19 cellular contexts compared by ENCODE assay signal in the genomic region with DNA sequence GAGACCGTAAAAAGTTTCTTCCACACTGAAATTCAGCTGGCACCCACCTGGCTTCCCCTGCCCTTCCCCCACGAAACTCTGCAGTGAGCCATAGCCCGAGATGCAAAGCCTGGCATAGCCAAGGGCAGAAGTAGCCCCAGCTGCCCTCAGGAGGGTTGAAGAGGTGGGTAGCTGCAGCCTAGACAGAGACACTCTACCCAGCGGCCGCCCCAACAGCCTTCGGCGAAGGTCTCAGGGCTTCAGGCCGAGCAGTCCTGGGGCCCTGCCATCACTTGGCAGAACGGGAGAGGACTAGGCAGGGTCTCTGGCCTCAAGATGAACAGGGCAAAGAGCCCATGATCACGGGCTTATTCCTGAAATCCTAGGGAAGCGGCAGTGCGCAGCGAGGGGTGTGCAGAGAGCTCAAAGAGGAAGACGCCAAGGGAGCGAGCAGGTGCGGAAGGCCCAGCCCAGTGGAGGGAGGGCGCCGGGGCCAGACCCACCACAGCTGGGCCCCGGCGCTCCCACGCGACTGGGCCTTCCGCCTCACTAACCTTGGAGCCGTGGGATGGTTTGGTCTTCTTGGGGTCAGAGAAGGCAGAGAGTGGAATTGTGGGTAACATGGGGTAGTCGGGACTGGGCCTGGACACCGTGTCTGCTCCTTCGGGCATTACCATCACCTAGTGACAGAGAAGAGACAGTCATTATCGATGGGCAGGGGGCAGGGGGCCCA.
"Had no signal": no experiment of that assay in that cellular context is flagged by ENCODE, and none has a peak within 500 bp of the region (broad histone marks: within the 10 kb centered on the region; RNA-seq: fewer than 3 reads in every experiment).

No MANE protein-coding gene starts in this region.

- H3K4me3 Mint-ChIP-seq: activated naive CD8-positive, alpha-beta T cell treated with anti-CD3 and anti-CD28 coated beads, Interleukin-2, amount 10 ng/mL, durations not matched to agents 7 days and 5 days; effector memory CD8-positive, alpha-beta T cell; immature natural killer cell; T-helper 2 cell treated with Interferon-gamma antibody and Interleukin-4, amounts not matched to agents 5 μg/mL and 100 μg/mL, for 36 hours had no signal

- H3K9me3 Mint-ChIP-seq: activated naive CD8-positive, alpha-beta T cell treated with anti-CD3 and anti-CD28 coated beads, Interleukin-2, amount 10 ng/mL, durations not matched to agents 7 days and 5 days; effector memory CD8-positive, alpha-beta T cell; immature natural killer cell; T-helper 2 cell treated with Interferon-gamma antibody and Interleukin-4, amounts not matched to agents 5 μg/mL and 100 μg/mL, for 36 hours had no signal

- H3K27me3 ChIP-seq: ovary, stomach had no signal

- H3K27ac Mint-ChIP-seq: activated naive CD8-positive, alpha-beta T cell treated with anti-CD3 and anti-CD28 coated beads, Interleukin-2, amount 10 ng/mL, durations not matched to agents 7 days and 5 days; immature natural killer cell; T-helper 2 cell treated with Interferon-gamma antibody and Interleukin-4, amounts not matched to agents 5 μg/mL and 100 μg/mL, for 36 hours had no signal

- H3K4me3 ChIP-seq: ovary, stomach, thoracic aorta had no signal

- H3K36me3 ChIP-seq: ovary had no signal

- H3K27me3 Mint-ChIP-seq: activated naive CD8-positive, alpha-beta T cell treated with anti-CD3 and anti-CD28 coated beads, Interleukin-2, amount 10 ng/mL, durations not matched to agents 7 days and 5 days; effector memory CD8-positive, alpha-beta T cell had no signal

- DNase-seq: activated CD4-positive, alpha-beta T cell treated with anti-CD3 and anti-CD28 coated beads, Interleukin-2, amount 50 U/mL, for 4 hours; activated gamma-delta T cell; activated naive CD8-positive, alpha-beta T cell treated with anti-CD3 and anti-CD28 coated beads, Interleukin-2, amount 10 ng/mL, durations not matched to agents 7 days and 5 days; activated T-cell treated with anti-CD3 and anti-CD28 coated beads, Interleukin-2, amount 50 U/mL, for 48 hours; anterior cingulate cortex; effector memory CD8-positive, alpha-beta T cell; erythroblast; hypothalamus; immature natural killer cell; left cardiac atrium; mammary epithelial cell; ovary; stimulated activated CD4-positive, alpha-beta T cell treated with anti-CD3 and anti-CD28 coated beads, Interleukin-4, amount 100 ng/mL, for 24 hours; stomach; SW 1271 had no signal

- FAIRE-seq: urothelium cell line had no signal

- ATAC-seq: activated CD4-positive, CD25-positive, alpha-beta regulatory T cell treated with anti-CD3 and anti-CD28 coated beads, Interleukin-2, amount 50 U/mL, for 24 hours; effector memory CD8-positive, alpha-beta T cell; left cardiac atrium had no signal
